ENCODE assay signal across 8 cellular contexts in genomic region chr17:4997302-4998026, GRCh38. TPM values are rescaled to one million over a fixed set of nuclear protein-coding genes. Genes with fewer than 3 reads are reported as not detected.
DNase-seq lines count a peak whose midpoint lies in the region; ATAC-seq and TF ChIP-seq lines count a peak whose summit lies in the region.

TSS of gene INCA1 (minus strand) at chr17:4997522. CDS start at chr17:4994437, 3,085 bp downstream.
TSS of gene KIF1C (plus strand) at chr17:4997950. CDS start at chr17:5000247, 2,297 bp downstream.

- H3K9me3 Mint-ChIP-seq in T-cell = no peaks in the 10 kb centered on the region

- H3K36me3 Mint-ChIP-seq in T-cell = peaks cover 16% of the 10 kb centered on the region

- peak within 1 kb of the TSS; percentile 75 to 88 (median 81) for H3K4me3 Mint-ChIP-seq in T-cell

- H3K27ac ChIP-seq in left ventricle myocardium inferior (replicated peaks) (peak within 1 kb of the TSS; percentile 96), psoas muscle (peak within 1 kb of the TSS; percentile 96), urinary bladder (ENCODE audit: low read depth) (peak within 1 kb of the TSS; percentile 90)

- H3K27me3 Mint-ChIP-seq in T-cell = no peaks in the 10 kb centered on the region

- peaks cover 16% of the 10 kb centered on the region for H3K36me3 ChIP-seq in left ventricle myocardium inferior
- H3K36me3 ChIP-seq in psoas muscle (ENCODE audit: insufficient read depth in 1 of 2, low read depth in 1 of 2) = peaks cover 7 to 19% of the 10 kb centered on the region in 2 donors
- H3K36me3 ChIP-seq in urinary bladder (ENCODE audit: insufficient read depth) = no peaks in the 10 kb centered on the region

- H3K27ac Mint-ChIP-seq in T-cell = peak within 1 kb of the TSS; percentile 70 to 82

- intact Hi-C loops in left ventricle myocardium inferior (cut with micrococcal nuclease) = no loop called here
- intact Hi-C loops in psoas muscle (cut with DNase I) = loop anchor here in 1 of 2 donors (5.0 kb wide), 1 partner anchor 55 kb away; the partner anchor contains the start of genes RNF167 and SLC25A11

- H3K27me3 ChIP-seq in left ventricle myocardium inferior (ENCODE audit: low read depth) (no peaks in the 10 kb centered on the region), psoas muscle (ENCODE audit: insufficient read depth in 3 of 3, low read length in 2 of 3) (no peaks in the 10 kb centered on the region)

- POLR2A ChIA-PET in T-cell (lab: Charles Lee) = no interaction called here

- DNase-seq in GM12865 (ENCODE audit: low read depth) (peak; percentile 95), NCI-H1092 (lab: John Stamatoyannopoulos, UW) (peak; percentile 71), T-cell (peak; percentile 75 to 92 (median 86)), amniotic epithelial cell (ENCODE audit: low read depth) (peak; percentile 78), left ventricle myocardium inferior (peak; percentile 95), psoas muscle (peak; percentile 95 to 98)

- H3K9me3 ChIP-seq in left ventricle myocardium inferior (replicated peaks) = no peaks in the 10 kb centered on the region
- H3K9me3 ChIP-seq in psoas muscle = no peaks in the 10 kb centered on the region

- peak within 1 kb of the TSS; percentile 88 for H3K4me3 ChIP-seq in GM12865 (ENCODE audit: low read depth, low read length)
- H3K4me3 ChIP-seq in left ventricle myocardium inferior = peak within 1 kb of the TSS; percentile 92
- H3K4me3 ChIP-seq in psoas muscle = peak within 1 kb of the TSS; percentile 96
- peak within 1 kb of the TSS; percentile 81 for H3K4me3 ChIP-seq in urinary bladder (ENCODE audit: low read depth, low read length)

- CTCF ChIA-PET in T-cell (lab: Charles Lee) = interaction anchor here (0.6 to 1.2 kb wide), 4 partner anchors 11 to 52 kb away, joined by 3 to 4 read pairs (median 4); no protein-coding TSS in a partner anchor

- TF ChIP-seq CTCF in GM12865 (IDR thresholded peaks at IDR 0.05; ENCODE audit: insufficient read depth, low read depth, low read length, missing control alignments) (no peak), left ventricle myocardium inferior (IDR thresholded peaks at IDR 0.05; ENCODE audit: borderline replicate concordance) (peak; percentile 47), psoas muscle (IDR thresholded peaks at IDR 0.05) (peak; percentile 17)

- peak; percentile 88 for ATAC-seq in HG02610 (IDR thresholded peaks at IDR 0.05; ENCODE audit: unreplicated experiment)
- peak; percentile 94 to 99 (median 95) for ATAC-seq in T-cell (replicated peaks in 1 of 4)
- peak; percentile 83 to 85 (median 84) for ATAC-seq in psoas muscle

- peaks cover 24 to 31% (median 26%) of the 10 kb centered on the region in 3 donors for H3K4me1 Mint-ChIP-seq in T-cell

- peaks cover 54% of the 10 kb centered on the region for H3K4me1 ChIP-seq in left ventricle myocardium inferior
- H3K4me1 ChIP-seq in psoas muscle = peaks cover 34% of the 10 kb centered on the region
- H3K4me1 ChIP-seq in urinary bladder (ENCODE audit: insufficient read depth) = peaks cover 5% of the 10 kb centered on the region

- WGBS in psoas muscle, 3 donors = 0 to 1% (median 0%) methylated on average over 67 to 93 of the region's 93 CpGs
- under 1% methylated on average over 93 of the region's 93 CpGs for WGBS in urinary bladder

RNA-seq across cellular contexts. Expression of gene INCA1, which starts in this region (rescaled TPM):
- total RNA-seq in T-cell = under 1 TPM in 2 of 5 donors, not detected in 3; 0.38 to 0.43 TPM
- 3.1 TPM for total RNA-seq in left ventricle myocardium inferior
- 1 to 10 TPM; 2.9 to 4.9 (median 3.5) TPM for total RNA-seq in psoas muscle
- 1 to 10 TPM; 1.6 to 4.1 (median 4.0) TPM for polyA plus RNA-seq in psoas muscle
- total RNA-seq in urinary bladder = 0.42 TPM
- polyA plus RNA-seq in urinary bladder = 1.3 TPM

RNA-seq across cellular contexts. Expression of gene KIF1C, which starts in this region (rescaled TPM):
- total RNA-seq in T-cell = 10 to 100 TPM; 15.3 to 37.9 (median 28.5) TPM
- 686 TPM for total RNA-seq in left ventricle myocardium inferior
- 1,000 to 10,000 TPM in 1 of 4 donors, 100 to 1,000 TPM in 3; 624 to 1,039 (median 691) TPM for total RNA-seq in psoas muscle
- 100 to 1,000 TPM; 204 to 445 (median 311) TPM for polyA plus RNA-seq in psoas muscle
- total RNA-seq in urinary bladder = 26.9 TPM
- polyA plus RNA-seq in urinary bladder = 89.4 TPM

Comparison
In these comparisons a context has a peak if more than half of its experiments do, and no peak if none do; other contexts are left out.
1. Peak in every context shown above with its lines: DNase-seq, ATAC-seq, H3K4me3 ChIP-seq and H3K27ac ChIP-seq.
2. RNA of gene KIF1C (total RNA-seq): 624 to 1,039 TPM in psoas muscle and 686 TPM in left ventricle myocardium inferior (single experiment); 15.3 to 37.9 TPM in T-cell and 26.9 TPM in urinary bladder (single experiment); every median in the first group is over 10 times any median in the second.